In genomic region chr2:165239230-165239629, GRCh38 we compare ENCODE assay signal across 8 cellular contexts. TPM values are rescaled to one million over a fixed set of nuclear protein-coding genes. Genes with fewer than 3 reads are reported as not detected.
DNase-seq lines count a peak whose midpoint lies in the region; ATAC-seq, FAIRE-seq and TF ChIP-seq lines count a peak whose summit lies in the region.

TSS of gene SCN2A (plus strand) at chr2:165239414. CDS start at chr2:165295824, 56,410 bp downstream.

- H4K20me1 ChIP-seq in OCI-LY7 (ENCODE audit: insufficient read depth, low read length), result no peaks in the 10 kb centered on the region

- H3K27ac ChIP-seq in OCI-LY7 (ENCODE audit: low read depth, low read length, poor library complexity, severe bottlenecking), result no peak within 1 kb of the TSS

- FAIRE-seq in H54 (lab: Jason Lieb, UNC), result no peak

- DNase-seq in AG10803 (ENCODE audit: low read depth) (peak; percentile 48), OCI-LY7 (ENCODE audit: low spot score) (peak; percentile 51), erythroblast (lab: John Stamatoyannopoulos, UW) (peak; percentile 56 to 67), H54 (ENCODE audit: insufficient read length, low spot score) (no peak)
- DNase-seq in central memory CD4-positive, alpha-beta T cell, result no peak

- H3K4me2 ChIP-seq in OCI-LY7 (ENCODE audit: low read length), result no peak within 1 kb of the TSS

- no peak within 1 kb of the TSS for H2AFZ ChIP-seq in OCI-LY7 (ENCODE audit: low read length)
- no peak within 1 kb of the TSS for H2AFZ ChIP-seq in neuron (ENCODE audit: low read depth, low read length)

- H3K4me1 ChIP-seq in OCI-LY7 (ENCODE audit: insufficient read depth, low read length, poor library complexity, severe bottlenecking) (no peaks in the 10 kb centered on the region), neuron (ENCODE audit: insufficient read depth, low read length) (no peaks in the 10 kb centered on the region)

- no peaks in the 10 kb centered on the region for H3K79me2 ChIP-seq in OCI-LY7 (ENCODE audit: insufficient read depth, low read depth, low read length)

- CTCF ChIA-PET in OCI-LY7 (lab: Charles Lee; ENCODE audit: unreplicated experiment), result no interaction called here

- H3K36me3 ChIP-seq in OCI-LY7 (ENCODE audit: insufficient read depth, low read length), result no peaks in the 10 kb centered on the region
- no peaks in the 10 kb centered on the region for H3K36me3 ChIP-seq in neuron (ENCODE audit: insufficient read depth, low read length)

- intact Hi-C loops in OCI-LY7 (cut with micrococcal nuclease; ENCODE audit: unreplicated experiment), result loop anchor here (5.0 kb wide), 1 partner anchor 53 kb away; no protein-coding TSS in a partner anchor

- no peak within 1 kb of the TSS for H3K4me3 ChIP-seq in AG10803 (ENCODE audit: low read length)
- H3K4me3 ChIP-seq in OCI-LY7 (ENCODE audit: low read depth, low read length, poor library complexity, severe bottlenecking), result no peak within 1 kb of the TSS
- H3K4me3 ChIP-seq in neuron (ENCODE audit: low read length), result peak within 1 kb of the TSS; percentile 30

- ATAC-seq in GM18498 (IDR thresholded peaks at IDR 0.05; ENCODE audit: unreplicated experiment) (peak; percentile 60), HG03571 (IDR thresholded peaks at IDR 0.05; ENCODE audit: unreplicated experiment) (peak; percentile 71)

- H3K9me3 ChIP-seq in OCI-LY7 (ENCODE audit: low read length) (no peaks in the 10 kb centered on the region), neuron (ENCODE audit: low read length) (no peaks in the 10 kb centered on the region)

- POLR2A ChIA-PET in OCI-LY7 (lab: Charles Lee), result interaction anchor here (0.7 kb wide), 1 partner anchor 621 kb away, joined by 3 read pairs; no protein-coding TSS in a partner anchor

- no TSS peak for BruUV-seq in OCI-LY7 (replicated peaks; lab: Mats Ljungman, UMichigan)

- TF ChIP-seq POLR2A in erythroblast (IDR thresholded peaks at IDR 0.05; ENCODE audit: low read length) (no peak), H54 (IDR thresholded peaks at IDR 0.05; ENCODE audit: low read depth, low read length) (no peak)

- TF ChIP-seq CTCF in AG10803 (conservative IDR thresholded peaks at IDR 0.05; ENCODE audit: low read length), result peak; percentile 58
- peak; percentile 87 for TF ChIP-seq CTCF in OCI-LY7 (conservative IDR thresholded peaks at IDR 0.05; ENCODE audit: low read length)

- H3K9me2 ChIP-seq in OCI-LY7 (ENCODE audit: insufficient read depth, low read length), result no peaks in the 10 kb centered on the region

- H3K27me3 ChIP-seq in neuron (ENCODE audit: insufficient read depth, low read length), result no peaks in the 10 kb centered on the region

RNA-seq across cellular contexts. Expression of gene SCN2A, which starts in this region (rescaled TPM):
- 0.03 TPM in 1 of 2 replicates, not detected in the other for total RNA-seq in OCI-LY7 (2014; rRNA removed; shearing (Covaris generic))
- not detected in 2 replicates for total RNA-seq in OCI-LY7 (2022)

Comparison
In these comparisons a context has a peak if more than half of its experiments do, and no peak if none do; other contexts are left out.
1. Peak in DNase-seq in OCI-LY7; RNA of the gene not detected or under 1 TPM.
2. DNase-seq: peak in AG10803 (single experiment) and erythroblast (2 of 2); none in H54 (single experiment) and central memory CD4-positive, alpha-beta T cell (single experiment).